17 cellular contexts compared by ENCODE assay signal in the genomic region with DNA sequence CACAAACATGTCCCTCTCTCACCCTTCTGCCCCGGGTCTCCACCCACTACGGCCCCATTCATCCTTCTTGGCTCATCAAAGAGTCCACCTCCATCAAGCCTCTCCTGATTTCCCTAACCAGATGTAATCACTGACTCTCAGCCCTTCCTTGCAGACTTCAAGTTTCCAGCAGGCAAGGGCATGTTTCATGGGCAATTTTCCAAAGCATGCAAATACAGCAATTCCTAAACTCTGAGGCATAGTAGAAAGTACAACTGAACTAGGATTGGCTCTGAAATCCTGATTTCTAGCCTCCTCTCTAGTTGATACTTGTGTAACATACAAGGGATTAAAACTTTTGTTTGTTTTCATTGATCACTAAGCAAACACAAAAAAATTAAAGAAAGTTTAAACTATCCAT.
DNase-seq lines count a peak whose midpoint lies in the region; ATAC-seq, FAIRE-seq and TF ChIP-seq lines count a peak whose summit lies in the region.
"Had no signal": no experiment of that assay in that cellular context is flagged by ENCODE, and none has a peak within 500 bp of the region (broad histone marks: within the 10 kb centered on the region; RNA-seq: fewer than 3 reads in every experiment).

No MANE protein-coding gene starts in this region.

- DNase-seq in Caco-2 (no peak), NCI-H2171 treated with DMSO at 0.1 percent for 48 hours (lab: John Stamatoyannopoulos, UW) (peak; percentile 59), dermis blood vessel endothelial cell (peak; percentile 53), non-pigmented ciliary epithelial cell (ENCODE audit: low read depth) (peak; percentile 76), mesenteric fat pad (ENCODE audit: low spot score) (no peak), OCI-M2 (lab: John Stamatoyannopoulos, UW; ENCODE audit: unreplicated experiment) (no peak), urothelium cell line (ENCODE audit: low spot score) (no peak)
- DNase-seq: activated naive CD8-positive, alpha-beta T cell treated with anti-CD3 and anti-CD28 coated beads, Interleukin-2, amount 50 U/mL, for 24 hours; CD4-positive, CD25-positive, alpha-beta regulatory T cell; effector memory CD4-positive, alpha-beta T cell; GF-D8; NCI-H1436 treated with DMSO at 0.1 percent for 48 hours; NCI-H69; stimulated activated CD4-positive, alpha-beta T cell treated with anti-CD3 and anti-CD28 coated beads, Interleukin-4, amount 100 ng/mL, for 1 hour; stimulated activated naive CD4-positive, alpha-beta T cell; WERI-Rb-1 had no signal

- H3K4me3 ChIP-seq in Caco-2 (ENCODE audit: low read depth, low read length), result no peak overlapping the region

- POLR2A ChIA-PET in Caco-2 (lab: Charles Lee), result no interaction called here

- no peaks in the 10 kb centered on the region for H3K27me3 Mint-ChIP-seq in Caco-2 (ENCODE audit: insufficient read depth, unreplicated experiment)
- H3K27me3 Mint-ChIP-seq: activated naive CD8-positive, alpha-beta T cell treated with anti-CD3 and anti-CD28 coated beads, Interleukin-2, amount 50 U/mL, for 24 hours; CD4-positive, CD25-positive, alpha-beta regulatory T cell had no signal

- FAIRE-seq in urothelium cell line (lab: Jason Lieb, UNC), result no peak

- no peak for TF ChIP-seq CTCF in Caco-2 (IDR thresholded peaks at IDR 0.05; ENCODE audit: insufficient read depth in 1 of 2, low read depth in 1 of 2, low read length in 1 of 2, severe bottlenecking in 1 of 2, unreplicated experiment in 1 of 2)

- peaks cover 56% of the 10 kb centered on the region for H3K4me1 Mint-ChIP-seq in Caco-2 (ENCODE audit: low read depth, unreplicated experiment)
- H3K4me1 Mint-ChIP-seq: activated naive CD8-positive, alpha-beta T cell treated with anti-CD3 and anti-CD28 coated beads, Interleukin-2, amount 50 U/mL, for 24 hours; CD4-positive, CD25-positive, alpha-beta regulatory T cell had no signal

- no peak for ATAC-seq in GM18861 (IDR thresholded peaks at IDR 0.05; ENCODE audit: unreplicated experiment)
- ATAC-seq: activated naive CD8-positive, alpha-beta T cell treated with anti-CD3 and anti-CD28 coated beads, Interleukin-2, amount 50 U/mL, for 24 hours had no signal

- H3K4me3 Mint-ChIP-seq in Caco-2 (ENCODE audit: unreplicated experiment), result no peak overlapping the region
- H3K4me3 Mint-ChIP-seq: activated naive CD8-positive, alpha-beta T cell treated with anti-CD3 and anti-CD28 coated beads, Interleukin-2, amount 50 U/mL, for 24 hours; CD4-positive, CD25-positive, alpha-beta regulatory T cell had no signal

- no peaks in the 10 kb centered on the region for H3K9me3 ChIP-seq in Caco-2

- intact Hi-C loops in Caco-2 (cut with micrococcal nuclease; ENCODE audit: unreplicated experiment), result no loop called here

- H3K36me3 ChIP-seq in Caco-2 (ENCODE audit: control insufficient read depth, insufficient read depth, low read length), result no peaks in the 10 kb centered on the region
- H3K36me3 ChIP-seq: WERI-Rb-1 had no signal

- H3K27me3 ChIP-seq in Caco-2 (replicated peaks; ENCODE audit: control insufficient read depth, insufficient read depth, low read length), result no peaks in the 10 kb centered on the region

- no peaks in the 10 kb centered on the region for H3K36me3 Mint-ChIP-seq in Caco-2 (ENCODE audit: insufficient read depth, unreplicated experiment)
- H3K36me3 Mint-ChIP-seq: CD4-positive, CD25-positive, alpha-beta regulatory T cell had no signal

- H3K9me3 Mint-ChIP-seq in Caco-2 (ENCODE audit: unreplicated experiment), result no peaks in the 10 kb centered on the region
- H3K9me3 Mint-ChIP-seq: activated naive CD8-positive, alpha-beta T cell treated with anti-CD3 and anti-CD28 coated beads, Interleukin-2, amount 50 U/mL, for 24 hours had no signal

- peaks cover 55% of the 10 kb centered on the region for H3K4me1 ChIP-seq in Caco-2

- H3K27ac Mint-ChIP-seq in Caco-2 (ENCODE audit: unreplicated experiment), result peak overlapping the region; percentile 93
- H3K27ac Mint-ChIP-seq: activated naive CD8-positive, alpha-beta T cell treated with anti-CD3 and anti-CD28 coated beads, Interleukin-2, amount 50 U/mL, for 24 hours; CD4-positive, CD25-positive, alpha-beta regulatory T cell had no signal

- CTCF ChIA-PET in Caco-2 (lab: Charles Lee), result no interaction called here

- BruUV-seq in Caco-2 (replicated peaks; lab: Mats Ljungman, UMichigan), result no TSS peak

Comparison
In these comparisons a context has a peak if more than half of its experiments do, and no peak if none do; other contexts are left out.
1. DNase-seq: peak in NCI-H2171 treated with DMSO at 0.1 percent for 48 hours (single experiment), dermis blood vessel endothelial cell (single experiment) and non-pigmented ciliary epithelial cell (single experiment); none in Caco-2 (0 of 2), mesenteric fat pad (single experiment), OCI-M2 (single experiment) and urothelium cell line (single experiment).